In the genomic region with DNA sequence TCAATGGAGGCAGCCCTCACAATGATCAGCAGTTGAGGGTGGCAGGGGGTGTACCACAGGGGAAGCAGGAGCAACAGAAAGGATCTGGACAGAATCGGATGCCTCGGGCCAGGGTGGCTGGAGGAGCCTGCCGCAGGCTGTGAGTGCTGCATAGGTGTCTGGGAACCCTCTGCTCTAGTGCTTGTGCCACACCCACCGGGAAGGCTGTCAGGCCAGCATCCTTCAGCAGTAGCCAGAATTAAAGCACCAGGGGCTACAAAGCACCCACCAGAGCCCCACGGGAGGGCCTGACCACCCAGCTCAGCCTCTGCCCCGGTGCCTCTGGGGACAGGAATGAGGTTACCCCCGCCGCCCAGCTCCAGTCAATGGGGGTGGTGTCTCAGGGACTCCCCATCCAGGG, we compare ENCODE assay signal across 30 cellular contexts.
"Had no signal": no experiment of that assay in that cellular context is flagged by ENCODE, and none has a peak within 500 bp of the region (broad histone marks: within the 10 kb centered on the region; RNA-seq: fewer than 3 reads in every experiment).

No MANE protein-coding gene starts in this region.

- H3K27ac Mint-ChIP-seq: activated CD4-positive, alpha-beta T cell treated with anti-CD3 and anti-CD28 coated beads for 36 hours; activated CD4-positive, alpha-beta T cell treated with anti-CD3 and anti-CD28 coated beads, Interleukin-2, amount 10 ng/mL, durations not matched to agents 7 days and 5 days; activated CD8-positive, alpha-beta T cell treated with anti-CD3 and anti-CD28 coated beads, Interleukin-2, amount 10 ng/mL, durations not matched to agents 7 days and 5 days; activated naive CD4-positive, alpha-beta T cell treated with anti-CD3 and anti-CD28 coated beads for 36 hours; activated naive CD4-positive, alpha-beta T cell treated with anti-CD3 and anti-CD28 coated beads, Interleukin-2, amount 50 U/mL, for 72 hours; activated T-cell treated with anti-CD3 and anti-CD28 coated beads, Interleukin-2, amount 50 U/mL, for 24 hours; activated T-helper 2 cell treated with anti-CD3 and anti-CD28 coated beads, Interferon-gamma antibody, Interleukin-2, Interleukin-4, amounts not matched to agents 10 μg/mL and 5 μg/mL and 100 μg/mL, durations not matched to agents 14 hours and 24 hours and 36 hours; T-helper 1 cell treated with Interleukin-12 subunit alpha and Interleukin-12 subunit beta and Interleukin-4 antibody, amounts not matched to agents 30 μg/mL and 1 μg/mL, for 36 hours; T-helper 2 cell treated with Interferon-gamma antibody and Interleukin-4, amounts not matched to agents 5 μg/mL and 100 μg/mL, for 36 hours; WTC11 had no signal

- H3K9me3 ChIP-seq: adrenal gland, body of pancreas, breast epithelium, MG63, SJSA1, SK-N-SH had no signal

- H3K36me3 ChIP-seq: adrenal gland, breast epithelium, MG63, SJSA1 had no signal

- ATAC-seq: activated CD4-positive, alpha-beta T cell treated with anti-CD3 and anti-CD28 coated beads for 36 hours; activated CD4-positive, CD25-positive, alpha-beta regulatory T cell treated with anti-CD3 and anti-CD28 coated beads, Interleukin-2, amount 50 U/mL, for 24 hours; activated CD8-positive, alpha-beta T cell treated with anti-CD3 and anti-CD28 coated beads, Interleukin-2, amount 10 ng/mL, durations not matched to agents 7 days and 5 days; activated naive CD4-positive, alpha-beta T cell treated with anti-CD3 and anti-CD28 coated beads, Interleukin-2, amount 50 U/mL, for 72 hours; body of pancreas; Panc1; WTC11 had no signal

- DNase-seq: activated CD4-positive, alpha-beta T cell treated with anti-CD3 and anti-CD28 coated beads for 36 hours; activated CD4-positive, alpha-beta T cell treated with anti-CD3 and anti-CD28 coated beads, Interleukin-2, amount 10 ng/mL, durations not matched to agents 7 days and 5 days; activated CD4-positive, alpha-beta T cell treated with anti-CD3 and anti-CD28 coated beads, Interleukin-2, amount 50 U/mL, for 48 hours; activated CD8-positive, alpha-beta T cell treated with anti-CD3 and anti-CD28 coated beads, Interleukin-2, amount 10 ng/mL, durations not matched to agents 7 days and 5 days; activated gamma-delta T cell treated with Interleukin-2 at 50 U/mL for 16 hours; activated naive CD4-positive, alpha-beta T cell treated with anti-CD3 and anti-CD28 coated beads for 36 hours; activated T-cell treated with anti-CD3 and anti-CD28 coated beads, Interleukin-2, amount 50 U/mL, for 24 hours; adrenal gland; body of pancreas; Kasumi-1; MG63; NCI-H1092; NCI-H1436 treated with DMSO at 0.1 percent for 48 hours; NCI-H1694 treated with DMSO at 0.1 percent for 48 hours; NCI-H2029 treated with DMSO at 0.1 percent for 48 hours; NCI-H226; NCI-H446 treated with DMSO at 0.1 percent for 48 hours; NCI-H524; NCI-H82; SHP77 treated with DMSO at 0.1 percent for 48 hours; SK-N-SH had no signal

- H3K36me3 Mint-ChIP-seq: activated naive CD4-positive, alpha-beta T cell treated with anti-CD3 and anti-CD28 coated beads, Interleukin-2, amount 50 U/mL, for 72 hours; WTC11 had no signal

- H3K27me3 ChIP-seq: adrenal gland, body of pancreas, breast epithelium, MG63, SJSA1 had no signal

- H3K9me3 Mint-ChIP-seq: activated CD4-positive, alpha-beta T cell treated with anti-CD3 and anti-CD28 coated beads, Interleukin-2, amount 10 ng/mL, durations not matched to agents 7 days and 5 days; activated naive CD4-positive, alpha-beta T cell treated with anti-CD3 and anti-CD28 coated beads for 36 hours; activated naive CD4-positive, alpha-beta T cell treated with anti-CD3 and anti-CD28 coated beads, Interleukin-2, amount 50 U/mL, for 72 hours; activated T-cell treated with anti-CD3 and anti-CD28 coated beads, Interleukin-2, amount 50 U/mL, for 24 hours; activated T-helper 2 cell treated with anti-CD3 and anti-CD28 coated beads, Interferon-gamma antibody, Interleukin-2, Interleukin-4, amounts not matched to agents 10 μg/mL and 5 μg/mL and 100 μg/mL, durations not matched to agents 14 hours and 24 hours and 36 hours; T-helper 1 cell treated with Interleukin-12 subunit alpha and Interleukin-12 subunit beta and Interleukin-4 antibody, amounts not matched to agents 30 μg/mL and 1 μg/mL, for 36 hours; T-helper 2 cell treated with Interferon-gamma antibody and Interleukin-4, amounts not matched to agents 5 μg/mL and 100 μg/mL, for 36 hours; WTC11 had no signal

- H3K4me1 ChIP-seq: adrenal gland, breast epithelium had no signal

- H3K27me3 Mint-ChIP-seq: activated CD4-positive, alpha-beta T cell treated with anti-CD3 and anti-CD28 coated beads for 36 hours; activated CD4-positive, alpha-beta T cell treated with anti-CD3 and anti-CD28 coated beads, Interleukin-2, amount 10 ng/mL, durations not matched to agents 7 days and 5 days; activated T-cell treated with anti-CD3 and anti-CD28 coated beads, Interleukin-2, amount 50 U/mL, for 24 hours had no signal

- H3K9ac ChIP-seq: SK-N-SH had no signal

- H3K4me2 ChIP-seq: SK-N-SH had no signal

- H3K4me3 ChIP-seq: adrenal gland, body of pancreas, breast epithelium, MG63, SJSA1 had no signal

- H3K4me3 Mint-ChIP-seq: activated CD4-positive, alpha-beta T cell treated with anti-CD3 and anti-CD28 coated beads for 36 hours; activated CD4-positive, alpha-beta T cell treated with anti-CD3 and anti-CD28 coated beads, Interleukin-2, amount 10 ng/mL, durations not matched to agents 7 days and 5 days; activated CD8-positive, alpha-beta T cell treated with anti-CD3 and anti-CD28 coated beads, Interleukin-2, amount 10 ng/mL, durations not matched to agents 7 days and 5 days; activated naive CD4-positive, alpha-beta T cell treated with anti-CD3 and anti-CD28 coated beads for 36 hours; activated T-cell treated with anti-CD3 and anti-CD28 coated beads, Interleukin-2, amount 50 U/mL, for 24 hours; T-helper 1 cell treated with Interleukin-12 subunit alpha and Interleukin-12 subunit beta and Interleukin-4 antibody, amounts not matched to agents 30 μg/mL and 1 μg/mL, for 36 hours; T-helper 2 cell treated with Interferon-gamma antibody and Interleukin-4, amounts not matched to agents 5 μg/mL and 100 μg/mL, for 36 hours; WTC11 had no signal

- H3K27ac ChIP-seq: adrenal gland, body of pancreas, breast epithelium, SJSA1 had no signal
